18 cellular contexts compared by ENCODE assay signal in genomic region chr19:56101746-56102535, GRCh38. TPM values are rescaled to one million over a fixed set of nuclear protein-coding genes. Genes with fewer than 3 reads are reported as not detected.
DNase-seq lines count a peak whose midpoint lies in the region; ATAC-seq and TF ChIP-seq lines count a peak whose summit lies in the region.
"Had no signal": no experiment of that assay in that cellular context is flagged by ENCODE, and none has a peak within 500 bp of the region (broad histone marks: within the 10 kb centered on the region; RNA-seq: fewer than 3 reads in every experiment).

No MANE protein-coding gene starts in this region.

- intact Hi-C loops in natural killer cell (cut with micrococcal nuclease), result loop anchor here (10.0 kb wide), 1 partner anchor 73 kb away; the partner anchor contains the start of gene GALP

- H3K4me1 Mint-ChIP-seq in natural killer cell (peaks cover 16 to 38% of the 10 kb centered on the region in 2 donors), glutamatergic neuron (ENCODE audit: low read depth, unreplicated experiment) (peaks cover 20% of the 10 kb centered on the region), nephron (peaks cover 12% of the 10 kb centered on the region)
- H3K4me1 Mint-ChIP-seq in natural killer cell treated with Interleukin-12 subunit alpha and Interleukin-12 subunit beta and Interleukin-15 and Interleukin-18, amount 100 ng/mL, for 72 hours (ENCODE audit: low read depth in 2 of 2), result peaks cover 7 to 23% of the 10 kb centered on the region in 2 donors
- H3K4me1 Mint-ChIP-seq in stimulated activated naive B cell treated with anti-CD40 and anti-IgM and Interleukin-4, amounts not matched to agents 10 μg/mL and 1 μg/mL and 100 μg/mL, for 72 hours, result peaks cover 32 to 36% of the 10 kb centered on the region in 2 donors

- DNase-seq in natural killer cell (no peak), glutamatergic neuron (no peak), NCI-H1436 treated with DMSO at 0.1 percent for 48 hours (lab: John Stamatoyannopoulos, UW) (no peak)
- DNase-seq in natural killer cell treated with Interleukin-12 subunit alpha and Interleukin-12 subunit beta and Interleukin-15 and Interleukin-18, amount 100 ng/mL, for 72 hours (ENCODE audit: low spot score), result no peak
- DNase-seq in stimulated activated naive B cell treated with anti-CD40 and anti-IgM and Interleukin-4, amounts not matched to agents 10 μg/mL and 1 μg/mL and 100 μg/mL, for 72 hours, result no peak
- no peak for DNase-seq in activated CD4-positive, CD25-positive, alpha-beta regulatory T cell (lab: John Stamatoyannopoulos, UW)
- DNase-seq: C1 segment of cervical spinal cord; CD8-positive, alpha-beta memory T cell; DMS79; GOT3; MM.1S; NCI-H1092 treated with DMSO at 0.1 percent for 48 hours; NCI-H2081; NCI-H2171 treated with DMSO at 0.1 percent for 48 hours had no signal

- no peak for TF ChIP-seq CTCF in natural killer cell (IDR thresholded peaks at IDR 0.05)
- no peak for TF ChIP-seq CTCF in glutamatergic neuron (IDR thresholded peaks at IDR 0.05; ENCODE audit: partially characterized antibody, unreplicated experiment)
- no peak for TF ChIP-seq CTCF in nephron (IDR thresholded peaks at IDR 0.05; ENCODE audit: unreplicated experiment in 3 of 3)

- peak overlapping the region; percentile 23 to 73 for H3K27ac Mint-ChIP-seq in natural killer cell
- no peak overlapping the region for H3K27ac Mint-ChIP-seq in natural killer cell treated with Interleukin-12 subunit alpha and Interleukin-12 subunit beta and Interleukin-15 and Interleukin-18, amount 100 ng/mL, for 72 hours
- no peak overlapping the region for H3K27ac Mint-ChIP-seq in glutamatergic neuron (ENCODE audit: unreplicated experiment)
- H3K27ac Mint-ChIP-seq in nephron, result peak overlapping the region; percentile 43 to 80 (median 63)
- peak overlapping the region; percentile 59 for H3K27ac Mint-ChIP-seq in stimulated activated naive B cell treated with anti-CD40 and anti-IgM and Interleukin-4, amounts not matched to agents 10 μg/mL and 1 μg/mL and 100 μg/mL, for 72 hours

- H3K36me3 Mint-ChIP-seq in natural killer cell, result no peaks in the 10 kb centered on the region
- H3K36me3 Mint-ChIP-seq in natural killer cell treated with Interleukin-12 subunit alpha and Interleukin-12 subunit beta and Interleukin-15 and Interleukin-18, amount 100 ng/mL, for 72 hours, result peaks cover 4% of the 10 kb centered on the region
- H3K36me3 Mint-ChIP-seq in glutamatergic neuron (ENCODE audit: unreplicated experiment), result peaks cover 6% of the 10 kb centered on the region
- peaks cover 30% of the 10 kb centered on the region for H3K36me3 Mint-ChIP-seq in nephron (ENCODE audit: low read depth)
- peaks cover 36 to 49% of the 10 kb centered on the region in 2 donors for H3K36me3 Mint-ChIP-seq in stimulated activated naive B cell treated with anti-CD40 and anti-IgM and Interleukin-4, amounts not matched to agents 10 μg/mL and 1 μg/mL and 100 μg/mL, for 72 hours

- H3K27me3 Mint-ChIP-seq in natural killer cell (ENCODE audit: low read depth in 2 of 2), result no peaks in the 10 kb centered on the region
- H3K27me3 Mint-ChIP-seq in natural killer cell treated with Interleukin-12 subunit alpha and Interleukin-12 subunit beta and Interleukin-15 and Interleukin-18, amount 100 ng/mL, for 72 hours, result no peaks in the 10 kb centered on the region
- peaks cover 8% of the 10 kb centered on the region for H3K27me3 Mint-ChIP-seq in glutamatergic neuron (ENCODE audit: unreplicated experiment)
- no peaks in the 10 kb centered on the region for H3K27me3 Mint-ChIP-seq in nephron (ENCODE audit: low read depth)
- no peaks in the 10 kb centered on the region for H3K27me3 Mint-ChIP-seq in stimulated activated naive B cell treated with anti-CD40 and anti-IgM and Interleukin-4, amounts not matched to agents 10 μg/mL and 1 μg/mL and 100 μg/mL, for 72 hours

- no peak overlapping the region for H3K4me3 Mint-ChIP-seq in natural killer cell
- no peak overlapping the region for H3K4me3 Mint-ChIP-seq in natural killer cell treated with Interleukin-12 subunit alpha and Interleukin-12 subunit beta and Interleukin-15 and Interleukin-18, amount 100 ng/mL, for 72 hours
- H3K4me3 Mint-ChIP-seq in glutamatergic neuron (ENCODE audit: unreplicated experiment), result peak overlapping the region; percentile 70
- H3K4me3 Mint-ChIP-seq in nephron, result peak overlapping the region in 1 of 3 experiments; percentile 26
- no peak overlapping the region for H3K4me3 Mint-ChIP-seq in stimulated activated naive B cell treated with anti-CD40 and anti-IgM and Interleukin-4, amounts not matched to agents 10 μg/mL and 1 μg/mL and 100 μg/mL, for 72 hours
- H3K4me3 Mint-ChIP-seq: CD8-positive, alpha-beta memory T cell had no signal

- H3K9me3 Mint-ChIP-seq in natural killer cell (no peaks in the 10 kb centered on the region), glutamatergic neuron (ENCODE audit: unreplicated experiment) (peaks cover 7% of the 10 kb centered on the region), nephron (no peaks in the 10 kb centered on the region)
- H3K9me3 Mint-ChIP-seq in natural killer cell treated with Interleukin-12 subunit alpha and Interleukin-12 subunit beta and Interleukin-15 and Interleukin-18, amount 100 ng/mL, for 72 hours, result no peaks in the 10 kb centered on the region
- no peaks in the 10 kb centered on the region for H3K9me3 Mint-ChIP-seq in stimulated activated naive B cell treated with anti-CD40 and anti-IgM and Interleukin-4, amounts not matched to agents 10 μg/mL and 1 μg/mL and 100 μg/mL, for 72 hours
- H3K9me3 Mint-ChIP-seq: CD8-positive, alpha-beta memory T cell had no signal

- ATAC-seq in natural killer cell (no peak), HG03097 (IDR thresholded peaks at IDR 0.05; ENCODE audit: low FRiP score, unreplicated experiment) (no peak)
- ATAC-seq in natural killer cell treated with Interleukin-12 subunit alpha and Interleukin-12 subunit beta and Interleukin-15 and Interleukin-18, amount 100 ng/mL, for 72 hours, result no peak
- ATAC-seq in stimulated activated naive B cell treated with anti-CD40 and anti-IgM and Interleukin-4, amounts not matched to agents 10 μg/mL and 1 μg/mL and 100 μg/mL, for 72 hours (replicated peaks), result no peak
- ATAC-seq: A549, HCT116 had no signal

RNA-seq across cellular contexts. Expression of gene ZNF787, which starts 19.2 kb away (rescaled TPM):
- total RNA-seq in natural killer cell (10 to 100 TPM; 23.9 to 42.0 (median 36.9) TPM), glutamatergic neuron (ENCODE audit: unreplicated experiment) (59.7 TPM)
- total RNA-seq in natural killer cell treated with Interleukin-12 subunit alpha and Interleukin-12 subunit beta and Interleukin-15 and Interleukin-18, amount 100 ng/mL, for 72 hours, result 10 to 100 TPM; 39.2 to 60.6 TPM

RNA-seq across cellular contexts. Expression of gene ZNF444, which starts 39.1 kb away (rescaled TPM):
- 10 to 100 TPM; 14.5 to 21.9 (median 16.7) TPM for total RNA-seq in natural killer cell
- total RNA-seq in natural killer cell treated with Interleukin-12 subunit alpha and Interleukin-12 subunit beta and Interleukin-15 and Interleukin-18, amount 100 ng/mL, for 72 hours, result 10 to 100 TPM; 23.2 to 50.6 TPM
- total RNA-seq in glutamatergic neuron (ENCODE audit: unreplicated experiment), result 56.9 TPM

Comparison
In these comparisons a context has a peak if more than half of its experiments do, and no peak if none do; other contexts are left out.
1. H3K27ac Mint-ChIP-seq: peak in natural killer cell (2 of 2), nephron (3 of 3) and stimulated activated naive B cell treated with anti-CD40 and anti-IgM and Interleukin-4, amounts not matched to agents 10 μg/mL and 1 μg/mL and 100 μg/mL, for 72 hours (single experiment); none in natural killer cell treated with Interleukin-12 subunit alpha and Interleukin-12 subunit beta and Interleukin-15 and Interleukin-18, amount 100 ng/mL, for 72 hours (0 of 2) and glutamatergic neuron (single experiment).